ENCODE assay signal across 16 cellular contexts in the genomic region with DNA sequence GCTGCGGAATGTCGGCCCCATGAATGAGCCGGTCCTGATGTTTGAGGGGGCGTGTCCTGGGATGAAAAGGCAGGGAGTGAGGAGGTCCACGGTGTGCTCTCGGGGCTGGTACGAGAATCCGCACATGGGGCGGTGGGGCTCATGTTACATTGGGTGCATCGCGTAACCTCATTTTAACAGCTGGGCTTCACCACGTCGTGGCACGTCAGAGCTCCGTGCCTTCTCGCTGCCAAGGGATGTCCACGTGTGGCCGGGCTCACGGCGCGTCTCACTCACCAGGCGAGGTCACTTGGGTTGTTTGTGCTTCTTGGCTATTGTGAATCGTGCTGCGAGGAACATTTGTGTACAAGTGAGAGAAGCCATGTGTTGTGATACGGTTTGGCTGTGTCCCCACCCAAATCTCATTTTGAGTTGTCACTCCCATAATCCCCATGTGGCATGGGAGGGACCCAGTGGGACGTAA. TPM values are rescaled to one million over a fixed set of nuclear protein-coding genes. Genes with fewer than 3 reads are reported as not detected.
DNase-seq lines count a peak whose midpoint lies in the region; ATAC-seq and TF ChIP-seq lines count a peak whose summit lies in the region.
"Had no signal": no experiment of that assay in that cellular context is flagged by ENCODE, and none has a peak within 500 bp of the region (broad histone marks: within the 10 kb centered on the region; RNA-seq: fewer than 3 reads in every experiment).

No MANE protein-coding gene starts in this region.

- WGBS in spleen, 5 donors, result 83 to 94% (median 90%) methylated on average over 25 to 26 of the region's 26 CpGs

- H3K4me3 Mint-ChIP-seq in activated naive CD4-positive, alpha-beta T cell treated with anti-CD3 and anti-CD28 coated beads, Interleukin-2, amount 10 ng/mL, durations not matched to agents 7 days and 5 days, result no peak overlapping the region
- no peak overlapping the region for H3K4me3 Mint-ChIP-seq in WTC11
- H3K4me3 Mint-ChIP-seq: CD4-positive, alpha-beta memory T cell; IgD-negative memory B cell had no signal

- peak overlapping the region; percentile 33 for H3K27ac Mint-ChIP-seq in activated naive CD4-positive, alpha-beta T cell treated with anti-CD3 and anti-CD28 coated beads, Interleukin-2, amount 10 ng/mL, durations not matched to agents 7 days and 5 days
- H3K27ac Mint-ChIP-seq in WTC11, result no peak overlapping the region
- H3K27ac Mint-ChIP-seq: CD4-positive, alpha-beta memory T cell; IgD-negative memory B cell had no signal

- H3K27me3 Mint-ChIP-seq in activated naive CD4-positive, alpha-beta T cell treated with anti-CD3 and anti-CD28 coated beads, Interleukin-2, amount 10 ng/mL, durations not matched to agents 7 days and 5 days, result peaks cover 3% of the 10 kb centered on the region
- H3K27me3 Mint-ChIP-seq in WTC11 (ENCODE audit: low read depth), result no peaks in the 10 kb centered on the region

- no peaks in the 10 kb centered on the region for H3K4me1 Mint-ChIP-seq in activated naive CD4-positive, alpha-beta T cell treated with anti-CD3 and anti-CD28 coated beads, Interleukin-2, amount 10 ng/mL, durations not matched to agents 7 days and 5 days
- H3K4me1 Mint-ChIP-seq in WTC11, result no peaks in the 10 kb centered on the region
- H3K4me1 Mint-ChIP-seq: CD4-positive, alpha-beta memory T cell; IgD-negative memory B cell had no signal

- H3K36me3 Mint-ChIP-seq in activated naive CD4-positive, alpha-beta T cell treated with anti-CD3 and anti-CD28 coated beads, Interleukin-2, amount 10 ng/mL, durations not matched to agents 7 days and 5 days, result no peaks in the 10 kb centered on the region
- no peaks in the 10 kb centered on the region for H3K36me3 Mint-ChIP-seq in WTC11
- H3K36me3 Mint-ChIP-seq: CD4-positive, alpha-beta memory T cell; IgD-negative memory B cell had no signal

- peaks cover 0 to 24% (median 7%) of the 10 kb centered on the region in 8 donors for H3K9me3 ChIP-seq in spleen

- no peak for DNase-seq in activated naive CD4-positive, alpha-beta T cell treated with anti-CD3 and anti-CD28 coated beads, Interleukin-2, amount 10 ng/mL, durations not matched to agents 7 days and 5 days
- no peak for DNase-seq in activated naive CD4-positive, alpha-beta T cell treated with anti-CD3 and anti-CD28 coated beads, Interleukin-2, amount 50 U/mL, for 16 hours
- DNase-seq in WTC11 (ENCODE audit: low spot score), result no peak
- DNase-seq in mesenteric fat pad (ENCODE audit: low spot score), result peak; percentile 68
- DNase-seq in spleen, result peak; percentile 36
- no peak for DNase-seq in NCI-H524 treated with DMSO at 0.1 percent for 48 hours (lab: John Stamatoyannopoulos, UW)
- DNase-seq: CD4-positive, alpha-beta memory T cell; DMS79 had no signal

- 0 out of 2 replicates have a peak, but pooled peaks have one; percentile 24 for ATAC-seq in WTC11
- ATAC-seq in GM21529 (IDR thresholded peaks at IDR 0.05; ENCODE audit: unreplicated experiment), result no peak
- ATAC-seq in HG02840 (IDR thresholded peaks at IDR 0.05; ENCODE audit: low FRiP score, unreplicated experiment), result no peak
- ATAC-seq: HCT116 had no signal

- peaks cover 0 to 35% (median 0%) of the 10 kb centered on the region in 7 donors for H3K27me3 ChIP-seq in spleen (replicated peaks in 1 of 7)

- no peaks in the 10 kb centered on the region for H3K4me1 ChIP-seq in spleen

- H3K4me3 ChIP-seq in spleen, result no peak overlapping the region

- intact Hi-C loops in spleen (cut with DNase I; ENCODE audit: low total_unique reads), result no loop called here

- H3K36me3 ChIP-seq in spleen, result no peaks in the 10 kb centered on the region

- H3K9me3 Mint-ChIP-seq in activated naive CD4-positive, alpha-beta T cell treated with anti-CD3 and anti-CD28 coated beads, Interleukin-2, amount 10 ng/mL, durations not matched to agents 7 days and 5 days, result no peaks in the 10 kb centered on the region
- H3K9me3 Mint-ChIP-seq in WTC11, result no peaks in the 10 kb centered on the region; the same call in 1 of the 2 replicates

- POLR2A ChIA-PET in WTC11 (lab: Charles Lee), result no interaction called here

- CTCF ChIA-PET in activated naive CD4-positive, alpha-beta T cell treated with anti-CD3 and anti-CD28 coated beads, Interleukin-2, amount 10 ng/mL, durations not matched to agents 7 days and 5 days (lab: Charles Lee), result no interaction called here
- CTCF ChIA-PET in WTC11 (lab: Charles Lee), result no interaction called here

- TF ChIP-seq CTCF in WTC11 (IDR thresholded peaks at IDR 0.05) (no peak), spleen (IDR thresholded peaks at IDR 0.05 in 8 of 11, conservative IDR thresholded peaks at IDR 0.05 in 3 of 11) (no peak)

- no peak overlapping the region for H3K27ac ChIP-seq in spleen
- H3K27ac ChIP-seq: 22Rv1, C4-2B had no signal

- no peak for TF ChIP-seq POLR2A in spleen (IDR thresholded peaks at IDR 0.05)

TF ChIP-seq in WTC11, 78 proteins besides CTCF, POLR2A, EP300 and RAD21 (continues in another document):
- no peak for TF ChIP-seq ZNF121 (CRISPR knock-in tag; IDR thresholded peaks at IDR 0.05)
- TF ChIP-seq, protein P1, sequence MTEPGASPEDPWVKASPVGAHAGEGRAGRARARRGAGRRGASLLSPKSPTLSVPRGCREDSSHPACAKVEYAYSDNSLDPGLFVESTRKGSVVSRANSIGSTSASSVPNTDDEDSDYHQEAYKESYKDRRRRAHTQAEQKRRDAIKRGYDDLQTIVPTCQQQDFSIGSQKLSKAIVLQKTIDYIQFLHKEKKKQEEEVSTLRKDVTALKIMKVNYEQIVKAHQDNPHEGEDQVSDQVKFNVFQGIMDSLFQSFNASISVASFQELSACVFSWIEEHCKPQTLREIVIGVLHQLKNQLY (CRISPR knock-in tag; IDR thresholded peaks at IDR 0.05), result no peak
- TF ChIP-seq, protein P2, sequence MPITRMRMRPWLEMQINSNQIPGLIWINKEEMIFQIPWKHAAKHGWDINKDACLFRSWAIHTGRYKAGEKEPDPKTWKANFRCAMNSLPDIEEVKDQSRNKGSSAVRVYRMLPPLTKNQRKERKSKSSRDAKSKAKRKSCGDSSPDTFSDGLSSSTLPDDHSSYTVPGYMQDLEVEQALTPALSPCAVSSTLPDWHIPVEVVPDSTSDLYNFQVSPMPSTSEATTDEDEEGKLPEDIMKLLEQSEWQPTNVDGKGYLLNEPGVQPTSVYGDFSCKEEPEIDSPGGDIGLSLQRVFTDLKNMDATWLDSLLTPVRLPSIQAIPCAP (CRISPR knock-in tag; IDR thresholded peaks at IDR 0.05), result no peak
- no peak for TF ChIP-seq GABPB1 (CRISPR knock-in tag; IDR thresholded peaks at IDR 0.05)
- TF ChIP-seq, protein P3, sequence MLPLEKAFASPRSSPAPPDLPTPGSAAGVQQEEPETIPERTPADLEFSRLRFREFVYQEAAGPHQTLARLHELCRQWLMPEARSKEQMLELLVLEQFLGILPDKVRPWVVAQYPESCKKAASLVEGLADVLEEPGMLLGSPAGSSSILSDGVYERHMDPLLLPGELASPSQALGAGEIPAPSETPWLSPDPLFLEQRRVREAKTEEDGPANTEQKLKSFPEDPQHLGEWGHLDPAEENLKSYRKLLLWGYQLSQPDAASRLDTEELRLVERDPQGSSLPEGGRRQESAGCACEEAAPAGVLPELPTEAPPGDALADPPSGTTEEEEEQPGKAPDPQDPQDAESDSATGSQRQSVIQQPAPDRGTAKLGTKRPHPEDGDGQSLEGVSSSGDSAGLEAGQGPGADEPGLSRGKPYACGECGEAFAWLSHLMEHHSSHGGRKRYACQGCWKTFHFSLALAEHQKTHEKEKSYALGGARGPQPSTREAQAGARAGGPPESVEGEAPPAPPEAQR (CRISPR knock-in tag; IDR thresholded peaks at IDR 0.05), result no peak
- TF ChIP-seq, protein P4, sequence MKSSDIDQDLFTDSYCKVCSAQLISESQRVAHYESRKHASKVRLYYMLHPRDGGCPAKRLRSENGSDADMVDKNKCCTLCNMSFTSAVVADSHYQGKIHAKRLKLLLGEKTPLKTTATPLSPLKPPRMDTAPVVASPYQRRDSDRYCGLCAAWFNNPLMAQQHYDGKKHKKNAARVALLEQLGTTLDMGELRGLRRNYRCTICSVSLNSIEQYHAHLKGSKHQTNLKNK (CRISPR knock-in tag; IDR thresholded peaks at IDR 0.05), result no peak
- no peak for TF ChIP-seq NFATC4 (CRISPR knock-in tag; IDR thresholded peaks at IDR 0.05)
- no peak for TF ChIP-seq ZNF416 (CRISPR knock-in tag; IDR thresholded peaks at IDR 0.05)
- TF ChIP-seq, protein P5, sequence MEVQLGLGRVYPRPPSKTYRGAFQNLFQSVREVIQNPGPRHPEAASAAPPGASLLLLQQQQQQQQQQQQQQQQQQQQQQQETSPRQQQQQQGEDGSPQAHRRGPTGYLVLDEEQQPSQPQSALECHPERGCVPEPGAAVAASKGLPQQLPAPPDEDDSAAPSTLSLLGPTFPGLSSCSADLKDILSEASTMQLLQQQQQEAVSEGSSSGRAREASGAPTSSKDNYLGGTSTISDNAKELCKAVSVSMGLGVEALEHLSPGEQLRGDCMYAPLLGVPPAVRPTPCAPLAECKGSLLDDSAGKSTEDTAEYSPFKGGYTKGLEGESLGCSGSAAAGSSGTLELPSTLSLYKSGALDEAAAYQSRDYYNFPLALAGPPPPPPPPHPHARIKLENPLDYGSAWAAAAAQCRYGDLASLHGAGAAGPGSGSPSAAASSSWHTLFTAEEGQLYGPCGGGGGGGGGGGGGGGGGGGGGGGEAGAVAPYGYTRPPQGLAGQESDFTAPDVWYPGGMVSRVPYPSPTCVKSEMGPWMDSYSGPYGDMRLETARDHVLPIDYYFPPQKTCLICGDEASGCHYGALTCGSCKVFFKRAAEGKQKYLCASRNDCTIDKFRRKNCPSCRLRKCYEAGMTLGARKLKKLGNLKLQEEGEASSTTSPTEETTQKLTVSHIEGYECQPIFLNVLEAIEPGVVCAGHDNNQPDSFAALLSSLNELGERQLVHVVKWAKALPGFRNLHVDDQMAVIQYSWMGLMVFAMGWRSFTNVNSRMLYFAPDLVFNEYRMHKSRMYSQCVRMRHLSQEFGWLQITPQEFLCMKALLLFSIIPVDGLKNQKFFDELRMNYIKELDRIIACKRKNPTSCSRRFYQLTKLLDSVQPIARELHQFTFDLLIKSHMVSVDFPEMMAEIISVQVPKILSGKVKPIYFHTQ (CRISPR knock-in tag; IDR thresholded peaks at IDR 0.05), result no peak
- TF ChIP-seq TEAD1 (CRISPR knock-in tag; IDR thresholded peaks at IDR 0.05), result no peak
- TF ChIP-seq TEAD4 (CRISPR knock-in tag; IDR thresholded peaks at IDR 0.05), result no peak
- TF ChIP-seq KAT7 (CRISPR knock-in tag; IDR thresholded peaks at IDR 0.05; ENCODE audit: borderline replicate concordance), result no peak

RNA-seq across cellular contexts. Expression of a gene that starts 29.1 kb away (rescaled TPM):
- total RNA-seq in WTC11 (2021) (7.0 to 9.0 TPM (median 7.6 TPM) in 3 replicates), mesenteric fat pad (not detected), spleen (not detected)
- polyA plus RNA-seq in spleen, result under 1 TPM in 1 of 3 donors, not detected in 2; 0.05 TPM
- total RNA-seq: CD4-positive, alpha-beta memory T cell; H4; HT1080 had no signal
- polyA plus RNA-seq: CD4-positive, alpha-beta memory T cell; IgD-negative memory B cell had no signal

Comparison
In these comparisons a context has a peak if more than half of its experiments do, and no peak if none do; other contexts are left out.
1. DNase-seq: peak in mesenteric fat pad (single experiment) and spleen (single experiment); none in activated naive CD4-positive, alpha-beta T cell treated with anti-CD3 and anti-CD28 coated beads, Interleukin-2, amount 10 ng/mL, durations not matched to agents 7 days and 5 days (single experiment), activated naive CD4-positive, alpha-beta T cell treated with anti-CD3 and anti-CD28 coated beads, Interleukin-2, amount 50 U/mL, for 16 hours (single experiment), WTC11 (single experiment) and NCI-H524 treated with DMSO at 0.1 percent for 48 hours (single experiment).